Comparison of ENCODE assay signal across 18 cellular contexts in the genomic region with DNA sequence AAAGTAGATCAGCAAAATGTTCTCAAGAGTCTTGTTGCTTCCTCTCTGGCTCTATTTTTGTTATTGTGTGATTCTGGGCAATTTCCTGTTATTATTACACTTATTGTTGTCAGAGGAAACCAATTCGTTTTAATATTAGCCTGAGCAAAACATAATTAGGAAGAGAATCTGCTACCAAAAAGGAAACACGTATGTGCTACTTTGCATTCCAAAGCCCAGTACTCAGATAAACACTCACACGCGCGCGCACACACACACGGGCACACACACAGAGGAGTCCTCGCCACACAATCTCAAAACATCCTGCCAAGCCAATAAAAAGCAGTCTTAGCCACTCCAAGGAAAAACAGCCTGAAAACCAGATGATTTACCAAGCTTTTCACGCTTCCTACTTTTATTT.
DNase-seq lines count a peak whose midpoint lies in the region; ATAC-seq and TF ChIP-seq lines count a peak whose summit lies in the region.
"Had no signal": no experiment of that assay in that cellular context is flagged by ENCODE, and none has a peak within 500 bp of the region (broad histone marks: within the 10 kb centered on the region; RNA-seq: fewer than 3 reads in every experiment).

No MANE protein-coding gene starts in this region.

- peaks cover 4% of the 10 kb centered on the region for H3K4me1 ChIP-seq in A673 (ENCODE audit: insufficient read depth, low read length, poor library complexity, severe bottlenecking)
- H3K4me1 ChIP-seq in gastroesophageal sphincter, result peaks cover 5 to 30% (median 8%) of the 10 kb centered on the region in 3 donors

- TF ChIP-seq CTCF in A673 (conservative IDR thresholded peaks at IDR 0.05; ENCODE audit: low read depth, low read length), result no peak
- TF ChIP-seq CTCF in gastroesophageal sphincter (IDR thresholded peaks at IDR 0.05), result no peak
- no peak for TF ChIP-seq CTCF in WERI-Rb-1 (IDR thresholded peaks at IDR 0.05; ENCODE audit: low read depth, low read length)

- H3K4me3 ChIP-seq in A673 (ENCODE audit: low read depth, low read length, poor library complexity, severe bottlenecking) (no peak overlapping the region), gastroesophageal sphincter (no peak overlapping the region), WERI-Rb-1 (ENCODE audit: low read depth, low read length) (no peak overlapping the region)
- H3K4me3 ChIP-seq: cardiac muscle cell had no signal

- intact Hi-C loops in A673 (cut with micrococcal nuclease; ENCODE audit: unreplicated experiment), result no loop called here

- POLR2A ChIA-PET in A673 (lab: Charles Lee; ENCODE audit: low non-redundant PET), result interaction anchor here (0.6 kb wide), 1 partner anchor 1106 kb away, joined by 4 read pairs; no protein-coding TSS in a partner anchor

- TF ChIP-seq POLR2A in gastroesophageal sphincter (IDR thresholded peaks at IDR 0.05), result no peak

- WGBS in gastroesophageal sphincter (ENCODE audit: low coverage in 1 of 2), 2 donors, result 50 to 85% methylated on average over 4 to 9 of the region's 9 CpGs

- BruUV-seq in A673 (replicated peaks; lab: Mats Ljungman, UMichigan), result no TSS peak

- no peak for TF ChIP-seq EP300 in gastroesophageal sphincter (IDR thresholded peaks at IDR 0.05)

- H3K9me3 ChIP-seq in A673 (ENCODE audit: low read depth, low read length, poor library complexity, severe bottlenecking) (no peaks in the 10 kb centered on the region), gastroesophageal sphincter (no peaks in the 10 kb centered on the region), WERI-Rb-1 (ENCODE audit: severe bottlenecking) (no peaks in the 10 kb centered on the region)

- no peak overlapping the region for H3K27ac ChIP-seq in A673 (ENCODE audit: low read depth, low read length, poor library complexity, severe bottlenecking)
- H3K27ac ChIP-seq in angular gyrus (ENCODE audit: low read depth, low read length), result peak overlapping the region; percentile 53
- peak overlapping the region in 3 of 4 donors; percentile 18 to 47 (median 29) for H3K27ac ChIP-seq in gastroesophageal sphincter
- no peak overlapping the region for H3K27ac ChIP-seq in WERI-Rb-1
- H3K27ac ChIP-seq: cardiac muscle cell had no signal

- DNase-seq in A673 (ENCODE audit: low spot score) (peak; percentile 9), mucosa of gallbladder (ENCODE audit: low spot score) (peak; percentile 13), WERI-Rb-1 (no peak), RKO (ENCODE audit: low spot score) (no peak)
- DNase-seq: 8988T; activated CD4-positive, alpha-beta T cell treated with anti-CD3 and anti-CD28 coated beads, Interleukin-2, amount 10 ng/mL, durations not matched to agents 24 days and 14 days; Calu3; NCI-H1092; NCI-H510A; T-helper 17 cell had no signal

- H3K36me3 ChIP-seq in A673 (ENCODE audit: insufficient read depth, low read length, poor library complexity, severe bottlenecking) (no peaks in the 10 kb centered on the region), gastroesophageal sphincter (no peaks in the 10 kb centered on the region), WERI-Rb-1 (no peaks in the 10 kb centered on the region)
- H3K36me3 ChIP-seq: cardiac muscle cell had no signal

- CTCF ChIA-PET in A673 (lab: Charles Lee), result no interaction called here

- ATAC-seq in gastroesophageal sphincter (peak; percentile 69), GM19328 (IDR thresholded peaks at IDR 0.05; ENCODE audit: unreplicated experiment) (no peak), GM19397 (IDR thresholded peaks at IDR 0.05; ENCODE audit: unreplicated experiment) (no peak)
- ATAC-seq: activated T-helper 17 cell treated with anti-CD3 and anti-CD28 coated beads, Interleukin-2, amount 50 U/mL, for 72 hours; esophagus mucosa; Panc1; T-helper 17 cell had no signal

- H3K27me3 ChIP-seq in A673 (replicated peaks; ENCODE audit: insufficient read depth, low read depth, low read length, poor library complexity) (no peaks in the 10 kb centered on the region), gastroesophageal sphincter (no peaks in the 10 kb centered on the region), WERI-Rb-1 (ENCODE audit: insufficient read depth, low read depth, severe bottlenecking) (no peaks in the 10 kb centered on the region)
- H3K27me3 ChIP-seq: cardiac muscle cell had no signal

Comparison
In these comparisons a context has a peak if more than half of its experiments do, and no peak if none do; other contexts are left out.
1. DNase-seq: peak in A673 (single experiment) and mucosa of gallbladder (single experiment); none in WERI-Rb-1 (single experiment) and RKO (single experiment).
2. H3K27ac ChIP-seq: peak in angular gyrus (single experiment) and gastroesophageal sphincter (3 of 4); none in A673 (single experiment) and WERI-Rb-1 (single experiment).